ENCODE assay signal across 8 cellular contexts in the genomic region with DNA sequence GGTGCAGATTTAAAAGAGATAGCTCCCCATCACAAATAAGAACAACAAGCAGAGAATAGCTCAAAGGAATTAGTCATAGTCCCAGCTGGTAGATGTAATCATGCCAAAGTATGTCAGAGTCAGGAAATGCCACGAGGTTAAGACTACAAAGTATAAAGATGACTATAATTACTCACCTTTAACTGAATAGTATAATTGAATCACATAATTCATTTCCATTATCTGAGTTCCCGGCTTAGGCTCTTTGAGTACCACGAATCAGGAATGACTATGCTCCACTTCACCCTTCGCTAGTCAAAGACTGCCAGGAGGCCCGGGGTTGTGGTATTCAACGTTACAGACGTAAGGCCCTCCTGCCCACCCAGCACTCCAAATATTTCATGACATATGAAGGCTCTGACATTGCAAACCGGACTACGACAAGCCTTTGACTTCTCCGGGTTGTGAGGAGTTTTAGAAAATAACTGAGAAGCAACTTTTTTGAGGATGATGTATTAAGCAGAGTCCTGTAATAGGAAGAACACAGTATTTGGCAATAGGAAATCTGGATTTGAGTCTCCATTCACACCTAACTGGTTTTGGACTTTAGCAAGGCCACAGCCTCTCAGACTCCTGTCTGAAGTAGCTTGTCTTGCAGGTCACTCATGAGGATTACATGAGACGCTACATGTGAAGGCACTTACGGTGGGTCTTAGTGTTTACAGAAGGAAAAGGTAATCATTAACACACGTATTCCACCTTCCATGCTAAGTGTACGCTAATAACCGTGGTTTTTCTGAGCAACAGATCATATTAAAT.
DNase-seq lines count a peak whose midpoint lies in the region; ATAC-seq and TF ChIP-seq lines count a peak whose summit lies in the region.

No MANE protein-coding gene starts in this region.

- DNase-seq in NCI-H748 (lab: John Stamatoyannopoulos, UW; ENCODE audit: unreplicated experiment) (peak; percentile 16), NCI-H748 treated with DMSO at 0.1 percent for 48 hours (lab: John Stamatoyannopoulos, UW) (no peak), foreskin melanocyte (peak; percentile 17), COR-L47 (lab: John Stamatoyannopoulos, UW) (no peak), NOMO-1 (lab: John Stamatoyannopoulos, UW; ENCODE audit: unreplicated experiment in 2 of 2) (no peak), HAP-1 (ENCODE audit: low spot score in 2 of 2) (no peak)
- DNase-seq in stimulated activated naive CD8-positive, alpha-beta T cell treated with anti-CD3 and anti-CD28 coated beads, Interleukin-15, Interleukin-2, amounts not matched to agents 100 U/mL and 50 U/mL, for 24 hours = no peak

- peak; percentile 49 for ATAC-seq in stimulated activated naive CD8-positive, alpha-beta T cell treated with anti-CD3 and anti-CD28 coated beads, Interleukin-15, Interleukin-2, amounts not matched to agents 100 U/mL and 50 U/mL, for 24 hours

- no peak overlapping the region for H3K4me3 ChIP-seq in HAP-1

- no peaks in the 10 kb centered on the region for H3K27me3 ChIP-seq in HAP-1 (ENCODE audit: low read depth)

- H3K9me3 ChIP-seq in HAP-1 = no peaks in the 10 kb centered on the region

- in situ Hi-C loops in HAP-1 (cut with MboI; ENCODE audit: low sequenced_read_pairs) = no loop called here

- H3K36me3 ChIP-seq in HAP-1 (replicated peaks) = no peaks in the 10 kb centered on the region

- 0 out of 2 replicates have a peak, but pooled peaks cover 2% of the 10 kb centered on the region for H3K4me1 ChIP-seq in HAP-1

- H3K27ac ChIP-seq in VCaP = peak overlapping the region; percentile 59

- no peak for TF ChIP-seq CTCF in VCaP (conservative IDR thresholded peaks at IDR 0.05)

Comparison
In these comparisons a context has a peak if more than half of its experiments do, and no peak if none do; other contexts are left out.
1. DNase-seq: peak in NCI-H748 (single experiment) and foreskin melanocyte (single experiment); none in NCI-H748 treated with DMSO at 0.1 percent for 48 hours (single experiment), stimulated activated naive CD8-positive, alpha-beta T cell treated with anti-CD3 and anti-CD28 coated beads, Interleukin-15, Interleukin-2, amounts not matched to agents 100 U/mL and 50 U/mL, for 24 hours (single experiment), COR-L47 (single experiment), NOMO-1 (0 of 2) and HAP-1 (0 of 2).